8 cellular contexts compared by ENCODE assay signal in the genomic region with DNA sequence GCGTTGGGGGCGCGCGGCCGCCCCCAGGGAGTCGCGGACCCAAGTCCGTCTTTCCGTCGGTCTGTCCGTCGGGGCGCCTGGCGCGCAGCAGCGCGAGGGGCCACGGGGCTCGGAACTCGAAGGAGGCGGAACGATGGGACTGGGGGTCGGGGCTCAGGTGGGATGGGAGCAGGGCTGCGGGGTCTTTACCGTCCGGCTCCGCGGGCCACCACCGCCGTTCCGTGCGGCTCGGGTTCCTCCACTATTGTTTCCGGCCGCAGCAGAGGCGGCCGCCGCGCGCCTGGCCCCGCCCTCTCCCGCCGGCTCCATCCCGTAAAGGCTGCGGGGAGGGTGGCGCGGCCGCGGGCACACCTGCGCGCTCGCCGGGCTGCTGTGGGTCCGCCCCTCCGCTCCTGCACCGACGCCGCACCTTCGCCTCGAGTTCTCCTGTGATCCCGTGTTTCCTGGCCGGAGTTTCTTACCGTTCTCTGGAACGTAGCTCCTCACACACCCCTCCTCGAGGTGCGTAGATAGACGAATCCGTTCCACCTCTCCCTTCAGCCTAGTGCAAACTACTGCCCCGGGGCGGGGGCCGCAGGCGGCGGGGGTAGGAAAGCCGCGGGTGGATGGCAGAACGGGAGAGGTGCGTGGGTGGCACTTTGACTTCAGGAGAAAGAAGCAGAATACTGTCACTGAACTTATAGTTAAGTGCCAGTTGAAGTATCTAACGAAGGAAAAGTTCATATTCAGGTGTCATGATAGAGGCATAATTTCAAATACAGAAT. TPM values are rescaled to one million over a fixed set of nuclear protein-coding genes. Genes with fewer than 3 reads are reported as not detected.
DNase-seq lines count a peak whose midpoint lies in the region; ATAC-seq and TF ChIP-seq lines count a peak whose summit lies in the region.

Gene C21orf91, minus strand, starts transcription at position 243 of the 764 bp plus-strand sequence. CDS start 1,038 bp downstream, outside the sequence.

- H3K36me3 ChIP-seq in rectal smooth muscle tissue (ENCODE audit: control insufficient read depth, insufficient read depth, low read length) (no peaks in the 10 kb centered on the region), aorta (ENCODE audit: control insufficient read depth in 1 of 2, insufficient read depth in 2 of 2, low read length in 1 of 2) (no peaks in the 10 kb centered on the region)

- WGBS in right cardiac atrium: under 1% methylated on average over 78 of the region's 78 CpGs
- WGBS in aorta, 2 donors: 1% methylated on average over 71 to 78 of the region's 78 CpGs

- ATAC-seq in HG02852 (IDR thresholded peaks at IDR 0.05; ENCODE audit: unreplicated experiment) (peak; percentile 90), right cardiac atrium (peak; percentile 99), aorta (ENCODE audit: low FRiP score) (peak; percentile 97)

- peak; percentile 94 for TF ChIP-seq POLR2A in GM15510 (IDR thresholded peaks at IDR 0.05; ENCODE audit: borderline replicate concordance, extremely low read depth, insufficient read length)

- DNase-seq in NCI-H1436 treated with DMSO at 0.1 percent for 48 hours (lab: John Stamatoyannopoulos, UW): peak; percentile 62
- peak; percentile 63 to 95 (median 84) for DNase-seq in T-helper 2 cell
- DNase-seq in right cardiac atrium: peak; percentile 94 to 97 (median 96)
- DNase-seq in aorta: peak; percentile 94 to 95

- H3K27ac ChIP-seq in angular gyrus (ENCODE audit: low read depth, low read length) (peak within 1 kb of the TSS; percentile 99), right cardiac atrium (ENCODE audit: low read length) (peak within 1 kb of the TSS; percentile 96), rectal smooth muscle tissue (ENCODE audit: low read depth, low read length) (peak within 1 kb of the TSS; percentile 98), aorta (ENCODE audit: low read depth in 1 of 2, low read length in 2 of 2) (peak within 1 kb of the TSS; percentile 23 to 81)

- H3K27me3 ChIP-seq in right cardiac atrium (ENCODE audit: control insufficient read depth, insufficient read depth): no peaks in the 10 kb centered on the region
- H3K27me3 ChIP-seq in rectal smooth muscle tissue (ENCODE audit: control insufficient read depth, insufficient read depth, low read length): no peaks in the 10 kb centered on the region
- no peaks in the 10 kb centered on the region for H3K27me3 ChIP-seq in aorta (ENCODE audit: control insufficient read depth in 1 of 2, insufficient read depth in 2 of 2, low read length in 1 of 2)

- intact Hi-C loops in right cardiac atrium (cut with DNase I) (no loop called here), aorta (cut with DNase I) (loop anchor here (5.0 to 10.0 kb wide), 5 partner anchors 74 to 207 kb away; partner anchors contain the start of gene BTG3 (in 1 of the 2))

- peak within 1 kb of the TSS; percentile 88 for H3K9ac ChIP-seq in rectal smooth muscle tissue (ENCODE audit: low read length)

- no peaks in the 10 kb centered on the region for H3K9me3 ChIP-seq in right cardiac atrium (ENCODE audit: control insufficient read depth, low read length)
- H3K9me3 ChIP-seq in aorta (ENCODE audit: control insufficient read depth, low read length): no peaks in the 10 kb centered on the region

- H3K4me3 ChIP-seq in right cardiac atrium (ENCODE audit: low read length) (peak within 1 kb of the TSS; percentile 93), rectal smooth muscle tissue (ENCODE audit: low read length) (peak within 1 kb of the TSS; percentile 94), aorta (ENCODE audit: low read length in 2 of 2) (peak within 1 kb of the TSS; percentile 63 to 92)

- H3K4me1 ChIP-seq in right cardiac atrium (ENCODE audit: control insufficient read depth, insufficient read depth, low read length) (no peaks in the 10 kb centered on the region), rectal smooth muscle tissue (ENCODE audit: control insufficient read depth, insufficient read depth, low read length) (peaks cover 5% of the 10 kb centered on the region), aorta (ENCODE audit: control insufficient read depth in 1 of 2, insufficient read depth in 2 of 2, low read length in 2 of 2) (peaks cover 0 to 2% of the 10 kb centered on the region in 2 donors)

RNA-seq across cellular contexts. Expression of gene C21orf91, which starts in this region (rescaled TPM):
- total RNA-seq in right cardiac atrium (10 to 100 TPM in 1 of 4 donors, 1 to 10 TPM in 3; 8.8 to 11.7 (median 9.8) TPM), aorta (10 to 100 TPM; 17.5 to 19.2 TPM)
- polyA plus RNA-seq in right cardiac atrium (3.6 TPM), aorta (1 to 10 TPM; 3.1 to 3.9 TPM)

Comparison
In these comparisons a context has a peak if more than half of its experiments do, and no peak if none do; other contexts are left out.
1. Peak in every context shown above with its lines: DNase-seq, ATAC-seq, H3K4me3 ChIP-seq and H3K27ac ChIP-seq.
2. intact Hi-C loops: an anchor here in aorta (5.0 to 10.0 kb wide); none called in right cardiac atrium.